Comparison of ENCODE assay signal across 1 cellular context in genomic region chr10:102869290-102870198, GRCh38.
TF ChIP-seq lines count a peak whose summit lies in the region.

Gene AS3MT, plus strand, starts transcription at chr10:102869470. Its CDS starts 123 bp downstream, at chr10:102869593.

TF ChIP-seq in HepG2, 621 proteins besides CTCF, POLR2A, EP300 and RAD21 (continued from another document and continues in another):
- TF ChIP-seq, protein P1, sequence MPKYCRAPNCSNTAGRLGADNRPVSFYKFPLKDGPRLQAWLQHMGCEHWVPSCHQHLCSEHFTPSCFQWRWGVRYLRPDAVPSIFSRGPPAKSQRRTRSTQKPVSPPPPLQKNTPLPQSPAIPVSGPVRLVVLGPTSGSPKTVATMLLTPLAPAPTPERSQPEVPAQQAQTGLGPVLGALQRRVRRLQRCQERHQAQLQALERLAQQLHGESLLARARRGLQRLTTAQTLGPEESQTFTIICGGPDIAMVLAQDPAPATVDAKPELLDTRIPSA (CRISPR knock-in tag; IDR thresholded peaks at IDR 0.05; ENCODE audit: borderline replicate concordance): no peak
- no peak for TF ChIP-seq ZNF253 (CRISPR knock-in tag; IDR thresholded peaks at IDR 0.05; ENCODE audit: borderline replicate concordance)
- no peak for TF ChIP-seq ATM (IDR thresholded peaks at IDR 0.05; ENCODE audit: borderline replicate concordance)
- TF ChIP-seq YY1 (IDR thresholded peaks at IDR 0.05; ENCODE audit: insufficient read depth, insufficient replicate concordance, low read depth, low read length): peak; percentile 25
- no peak for TF ChIP-seq ZKSCAN5 (CRISPR knock-in tag; IDR thresholded peaks at IDR 0.05)
- no peak for TF ChIP-seq STAT5B (CRISPR knock-in tag; IDR thresholded peaks at IDR 0.05)
- TF ChIP-seq ZNF776 (CRISPR knock-in tag; IDR thresholded peaks at IDR 0.05): peak; percentile 91
- no peak for TF ChIP-seq ERF (CRISPR knock-in tag; IDR thresholded peaks at IDR 0.05)
- no peak for TF ChIP-seq ZNF746 (CRISPR knock-in tag; IDR thresholded peaks at IDR 0.05)
- no peak for TF ChIP-seq ZNF17 (CRISPR knock-in tag; IDR thresholded peaks at IDR 0.05)
- TF ChIP-seq, protein P2, sequence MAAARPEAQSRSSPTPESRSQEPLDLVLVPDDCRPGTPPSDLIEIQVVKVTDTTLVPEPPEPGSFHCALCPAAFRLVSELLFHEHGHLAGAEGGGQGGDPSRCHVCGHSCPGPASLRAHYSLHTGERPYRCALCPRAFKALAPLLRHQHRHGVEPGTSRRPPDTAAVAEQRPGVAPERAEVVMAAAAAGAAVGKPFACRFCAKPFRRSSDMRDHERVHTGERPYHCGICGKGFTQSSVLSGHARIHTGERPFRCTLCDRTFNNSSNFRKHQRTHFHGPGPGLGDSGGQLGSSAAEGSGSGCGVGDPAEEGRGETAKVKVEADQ (CRISPR knock-in tag; IDR thresholded peaks at IDR 0.05; ENCODE audit: borderline replicate concordance): no peak
- TF ChIP-seq ZC3H4 (CRISPR knock-in tag; IDR thresholded peaks at IDR 0.05; ENCODE audit: borderline replicate concordance): no peak
- 0 out of 2 replicates have a peak, but pooled peaks have one; percentile 31 for TF ChIP-seq ZNF574 (CRISPR knock-in tag; IDR thresholded peaks at IDR 0.05)
- no peak for TF ChIP-seq ZZZ3 (CRISPR knock-in tag; IDR thresholded peaks at IDR 0.05; ENCODE audit: borderline replicate concordance)
- TF ChIP-seq ZNF10 (CRISPR knock-in tag; IDR thresholded peaks at IDR 0.05; ENCODE audit: borderline replicate concordance, low read depth): no peak
- 0 out of 2 replicates have a peak, but pooled peaks have one; percentile 37 for TF ChIP-seq TOPORS (CRISPR knock-in tag; IDR thresholded peaks at IDR 0.05)
- no peak for TF ChIP-seq ZNF572 (CRISPR knock-in tag; IDR thresholded peaks at IDR 0.05)
- no peak for TF ChIP-seq AKAP8 (CRISPR knock-in tag; IDR thresholded peaks at IDR 0.05)
- TF ChIP-seq, protein P3, sequence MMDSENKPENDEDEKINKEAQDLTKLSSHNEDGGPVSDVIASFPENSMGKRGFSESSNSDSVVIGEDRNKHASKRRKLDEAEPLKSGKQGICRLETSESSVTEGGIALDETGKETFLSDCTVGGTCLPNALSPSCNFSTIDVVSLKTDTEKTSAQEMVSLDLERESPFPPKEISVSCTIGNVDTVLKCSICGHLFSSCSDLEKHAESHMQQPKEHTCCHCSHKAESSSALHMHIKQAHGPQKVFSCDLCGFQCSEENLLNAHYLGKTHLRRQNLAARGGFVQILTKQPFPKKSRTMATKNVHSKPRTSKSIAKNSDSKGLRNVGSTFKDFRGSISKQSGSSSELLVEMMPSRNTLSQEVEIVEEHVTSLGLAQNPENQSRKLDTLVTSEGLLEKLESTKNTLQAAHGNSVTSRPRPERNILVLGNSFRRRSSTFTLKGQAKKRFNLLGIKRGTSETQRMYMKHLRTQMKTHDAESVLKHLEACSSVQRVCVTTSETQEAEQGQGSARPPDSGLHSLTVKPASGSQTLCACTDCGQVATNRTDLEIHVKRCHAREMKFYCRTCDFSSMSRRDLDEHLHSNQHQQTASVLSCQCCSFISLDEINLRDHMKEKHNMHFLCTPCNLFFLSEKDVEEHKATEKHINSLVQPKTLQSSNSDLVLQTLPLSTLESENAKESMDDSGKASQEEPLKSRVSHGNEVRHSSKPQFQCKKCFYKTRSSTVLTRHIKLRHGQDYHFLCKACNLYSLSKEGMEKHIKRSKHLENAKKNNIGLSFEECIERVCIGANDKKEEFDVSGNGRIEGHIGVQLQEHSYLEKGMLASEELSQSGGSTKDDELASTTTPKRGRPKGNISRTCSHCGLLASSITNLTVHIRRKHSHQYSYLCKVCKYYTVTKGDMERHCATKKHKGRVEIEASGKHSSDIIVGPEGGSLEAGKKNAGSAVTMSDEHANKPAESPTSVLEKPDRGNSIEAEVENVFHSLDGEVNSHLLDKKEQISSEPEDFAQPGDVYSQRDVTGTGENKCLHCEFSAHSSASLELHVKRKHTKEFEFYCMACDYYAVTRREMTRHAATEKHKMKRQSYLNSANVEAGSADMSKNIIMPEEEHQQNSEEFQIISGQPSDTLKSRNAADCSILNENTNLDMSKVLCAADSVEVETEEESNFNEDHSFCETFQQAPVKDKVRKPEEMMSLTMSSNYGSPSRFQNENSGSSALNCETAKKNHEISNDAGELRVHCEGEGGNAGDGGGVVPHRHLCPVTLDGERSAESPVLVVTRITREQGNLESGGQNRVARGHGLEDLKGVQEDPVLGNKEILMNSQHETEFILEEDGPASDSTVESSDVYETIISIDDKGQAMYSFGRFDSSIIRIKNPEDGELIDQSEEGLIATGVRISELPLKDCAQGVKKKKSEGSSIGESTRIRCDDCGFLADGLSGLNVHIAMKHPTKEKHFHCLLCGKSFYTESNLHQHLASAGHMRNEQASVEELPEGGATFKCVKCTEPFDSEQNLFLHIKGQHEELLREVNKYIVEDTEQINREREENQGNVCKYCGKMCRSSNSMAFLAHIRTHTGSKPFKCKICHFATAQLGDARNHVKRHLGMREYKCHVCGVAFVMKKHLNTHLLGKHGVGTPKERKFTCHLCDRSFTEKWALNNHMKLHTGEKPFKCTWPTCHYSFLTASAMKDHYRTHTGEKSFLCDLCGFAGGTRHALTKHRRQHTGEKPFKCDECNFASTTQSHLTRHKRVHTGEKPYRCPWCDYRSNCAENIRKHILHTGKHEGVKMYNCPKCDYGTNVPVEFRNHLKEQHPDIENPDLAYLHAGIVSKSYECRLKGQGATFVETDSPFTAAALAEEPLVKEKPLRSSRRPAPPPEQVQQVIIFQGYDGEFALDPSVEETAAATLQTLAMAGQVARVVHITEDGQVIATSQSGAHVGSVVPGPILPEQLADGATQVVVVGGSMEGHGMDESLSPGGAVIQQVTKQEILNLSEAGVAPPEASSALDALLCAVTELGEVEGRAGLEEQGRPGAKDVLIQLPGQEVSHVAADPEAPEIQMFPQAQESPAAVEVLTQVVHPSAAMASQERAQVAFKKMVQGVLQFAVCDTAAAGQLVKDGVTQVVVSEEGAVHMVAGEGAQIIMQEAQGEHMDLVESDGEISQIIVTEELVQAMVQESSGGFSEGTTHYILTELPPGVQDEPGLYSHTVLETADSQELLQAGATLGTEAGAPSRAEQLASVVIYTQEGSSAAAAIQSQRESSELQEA (CRISPR knock-in tag; IDR thresholded peaks at IDR 0.05; ENCODE audit: not compliant biosample characterization): peak; percentile 19
- no peak for TF ChIP-seq CREB1 (IDR thresholded peaks at IDR 0.05)
- TF ChIP-seq CREB1 (CRISPR knock-in tag; IDR thresholded peaks at IDR 0.05): no peak
- TF ChIP-seq NFE2L2 (IDR thresholded peaks at IDR 0.05; ENCODE audit: low read length): no peak
- no peak for TF ChIP-seq ZNF432 (CRISPR knock-in tag; IDR thresholded peaks at IDR 0.05; ENCODE audit: borderline replicate concordance)
- no peak for TF ChIP-seq ZNF549 (CRISPR knock-in tag; IDR thresholded peaks at IDR 0.05)
- no peak for TF ChIP-seq ZNF296 (CRISPR knock-in tag; conservative IDR thresholded peaks at IDR 0.05)
- TF ChIP-seq, protein P4, sequence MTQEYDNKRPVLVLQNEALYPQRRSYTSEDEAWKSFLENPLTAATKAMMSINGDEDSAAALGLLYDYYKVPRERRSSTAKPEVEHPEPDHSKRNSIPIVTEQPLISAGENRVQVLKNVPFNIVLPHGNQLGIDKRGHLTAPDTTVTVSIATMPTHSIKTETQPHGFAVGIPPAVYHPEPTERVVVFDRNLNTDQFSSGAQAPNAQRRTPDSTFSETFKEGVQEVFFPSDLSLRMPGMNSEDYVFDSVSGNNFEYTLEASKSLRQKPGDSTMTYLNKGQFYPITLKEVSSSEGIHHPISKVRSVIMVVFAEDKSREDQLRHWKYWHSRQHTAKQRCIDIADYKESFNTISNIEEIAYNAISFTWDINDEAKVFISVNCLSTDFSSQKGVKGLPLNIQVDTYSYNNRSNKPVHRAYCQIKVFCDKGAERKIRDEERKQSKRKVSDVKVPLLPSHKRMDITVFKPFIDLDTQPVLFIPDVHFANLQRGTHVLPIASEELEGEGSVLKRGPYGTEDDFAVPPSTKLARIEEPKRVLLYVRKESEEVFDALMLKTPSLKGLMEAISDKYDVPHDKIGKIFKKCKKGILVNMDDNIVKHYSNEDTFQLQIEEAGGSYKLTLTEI (CRISPR knock-in tag; conservative IDR thresholded peaks at IDR 0.05): no peak
- TF ChIP-seq, protein P5, sequence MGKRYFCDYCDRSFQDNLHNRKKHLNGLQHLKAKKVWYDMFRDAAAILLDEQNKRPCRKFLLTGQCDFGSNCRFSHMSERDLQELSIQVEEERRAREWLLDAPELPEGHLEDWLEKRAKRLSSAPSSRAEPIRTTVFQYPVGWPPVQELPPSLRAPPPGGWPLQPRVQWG (CRISPR knock-in tag; IDR thresholded peaks at IDR 0.05; ENCODE audit: borderline replicate concordance, low read depth): no peak
- TF ChIP-seq, protein P6, sequence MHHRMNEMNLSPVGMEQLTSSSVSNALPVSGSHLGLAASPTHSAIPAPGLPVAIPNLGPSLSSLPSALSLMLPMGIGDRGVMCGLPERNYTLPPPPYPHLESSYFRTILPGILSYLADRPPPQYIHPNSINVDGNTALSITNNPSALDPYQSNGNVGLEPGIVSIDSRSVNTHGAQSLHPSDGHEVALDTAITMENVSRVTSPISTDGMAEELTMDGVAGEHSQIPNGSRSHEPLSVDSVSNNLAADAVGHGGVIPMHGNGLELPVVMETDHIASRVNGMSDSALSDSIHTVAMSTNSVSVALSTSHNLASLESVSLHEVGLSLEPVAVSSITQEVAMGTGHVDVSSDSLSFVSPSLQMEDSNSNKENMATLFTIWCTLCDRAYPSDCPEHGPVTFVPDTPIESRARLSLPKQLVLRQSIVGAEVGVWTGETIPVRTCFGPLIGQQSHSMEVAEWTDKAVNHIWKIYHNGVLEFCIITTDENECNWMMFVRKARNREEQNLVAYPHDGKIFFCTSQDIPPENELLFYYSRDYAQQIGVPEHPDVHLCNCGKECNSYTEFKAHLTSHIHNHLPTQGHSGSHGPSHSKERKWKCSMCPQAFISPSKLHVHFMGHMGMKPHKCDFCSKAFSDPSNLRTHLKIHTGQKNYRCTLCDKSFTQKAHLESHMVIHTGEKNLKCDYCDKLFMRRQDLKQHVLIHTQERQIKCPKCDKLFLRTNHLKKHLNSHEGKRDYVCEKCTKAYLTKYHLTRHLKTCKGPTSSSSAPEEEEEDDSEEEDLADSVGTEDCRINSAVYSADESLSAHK (CRISPR knock-in tag; IDR thresholded peaks at IDR 0.05; ENCODE audit: borderline replicate concordance): no peak
- no peak for TF ChIP-seq RXRA (CRISPR knock-in tag; IDR thresholded peaks at IDR 0.05)
- TF ChIP-seq ARHGAP35 (CRISPR knock-in tag; IDR thresholded peaks at IDR 0.05; ENCODE audit: borderline replicate concordance): no peak
- no peak for TF ChIP-seq ZNF530 (CRISPR knock-in tag; IDR thresholded peaks at IDR 0.05; ENCODE audit: low read depth)
- peak; percentile 81; the same call in 1 of the 2 replicates for TF ChIP-seq ESRRA (CRISPR knock-in tag; IDR thresholded peaks at IDR 0.05; ENCODE audit: low read depth)
- no peak for TF ChIP-seq MAFK (conservative IDR thresholded peaks at IDR 0.05 in 1 of 2, IDR thresholded peaks at IDR 0.05 in 1 of 2; ENCODE audit: low read length in 2 of 2)
- no peak for TF ChIP-seq ZNF775 (CRISPR knock-in tag; IDR thresholded peaks at IDR 0.05; ENCODE audit: borderline replicate concordance)
- TF ChIP-seq SMC3 (IDR thresholded peaks at IDR 0.05; ENCODE audit: low read length): no peak
- 0 out of 2 replicates have a peak, but pooled peaks have one; percentile 49 for TF ChIP-seq PAF1 (CRISPR knock-in tag; IDR thresholded peaks at IDR 0.05)
- peak; percentile 38; the same call in 1 of the 2 replicates for TF ChIP-seq THRA (CRISPR knock-in tag; IDR thresholded peaks at IDR 0.05; ENCODE audit: borderline replicate concordance)
- TF ChIP-seq ETV6 (CRISPR knock-in tag; conservative IDR thresholded peaks at IDR 0.05): no peak
- TF ChIP-seq RCOR2 (CRISPR knock-in tag; IDR thresholded peaks at IDR 0.05): no peak
- TF ChIP-seq RFXAP (CRISPR knock-in tag; IDR thresholded peaks at IDR 0.05; ENCODE audit: borderline replicate concordance): peak; percentile 25; the same call in 1 of the 2 replicates
- TF ChIP-seq ZNF563 (CRISPR knock-in tag; IDR thresholded peaks at IDR 0.05): peak; percentile 62; the same call in 1 of the 2 replicates
- TF ChIP-seq ZNF766 (CRISPR knock-in tag; IDR thresholded peaks at IDR 0.05; ENCODE audit: borderline replicate concordance): no peak
- peak; percentile 85 for TF ChIP-seq FOXC1 (CRISPR knock-in tag; IDR thresholded peaks at IDR 0.05; ENCODE audit: borderline replicate concordance)
- peak; percentile 51 for TF ChIP-seq HNRNPLL (IDR thresholded peaks at IDR 0.05; ENCODE audit: low read depth, low read length, poor library complexity, severe bottlenecking)
- TF ChIP-seq ISX (CRISPR knock-in tag; conservative IDR thresholded peaks at IDR 0.05): no peak
